In genomic region chr16:10172848-10173655, GRCh38 we compare ENCODE assay signal across 1 cellular context.
TF ChIP-seq lines count a peak whose summit lies in the region.

No MANE protein-coding gene starts in this region.

TF ChIP-seq in GM12878, 131 proteins besides CTCF, POLR2A, EP300 and RAD21 (continued from another document):
- peak; percentile 58 to 62; a peak in 3 of 4 replicates for TF ChIP-seq IKZF2 (IDR thresholded peaks at IDR 0.05)
- no peak for TF ChIP-seq NR2C1 (IDR thresholded peaks at IDR 0.05)
- TF ChIP-seq MTA2 (IDR thresholded peaks at IDR 0.05; ENCODE audit: low read depth): peak; percentile 68; the same call in 1 of the 2 replicates
- peak; percentile 74 for TF ChIP-seq SPI1 (IDR thresholded peaks at IDR 0.05; ENCODE audit: borderline replicate concordance, insufficient read depth, low read depth, low read length)
- no peak for TF ChIP-seq ZNF384 (IDR thresholded peaks at IDR 0.05; ENCODE audit: borderline replicate concordance, low read depth, low read length)
- no peak for TF ChIP-seq CBX5 (IDR thresholded peaks at IDR 0.05; ENCODE audit: low read depth)
- peak; percentile 30; the same call in 1 of the 2 replicates for TF ChIP-seq RELB (IDR thresholded peaks at IDR 0.05; ENCODE audit: low read depth)
- 0 out of 2 replicates have a peak, but pooled peaks have one; percentile 47 for TF ChIP-seq NBN (IDR thresholded peaks at IDR 0.05)
- no peak for TF ChIP-seq ZBTB11 (CRISPR knock-in tag; IDR thresholded peaks at IDR 0.05)
- TF ChIP-seq IKZF1 (conservative IDR thresholded peaks at IDR 0.05): peak; percentile 73
- TF ChIP-seq HDGF (IDR thresholded peaks at IDR 0.05): no peak
- no peak for TF ChIP-seq ATF3 (IDR thresholded peaks at IDR 0.05; ENCODE audit: borderline replicate concordance, extremely low read depth, low read depth, low read length)
- TF ChIP-seq SIN3A (IDR thresholded peaks at IDR 0.05; ENCODE audit: low read depth, low read length): no peak
- peak in 1 of 2 experiments; percentile 72; a peak in 2 of 4 replicates for TF ChIP-seq BHLHE40 (IDR thresholded peaks at IDR 0.05; ENCODE audit: borderline replicate concordance in 1 of 2, low read depth in 2 of 2, low read length in 1 of 2)
- TF ChIP-seq FOXK2 (IDR thresholded peaks at IDR 0.05): peak; percentile 38; the same call in 1 of the 2 replicates
- peak; percentile 67 for TF ChIP-seq ATF7 (IDR thresholded peaks at IDR 0.05; ENCODE audit: low read depth)
- 0 out of 2 replicates have a peak, but pooled peaks have one; percentile 47 for TF ChIP-seq DPF2 (IDR thresholded peaks at IDR 0.05)
